Comparison of ENCODE assay signal across 1 cellular context in genomic region chr20:63732118-63733095, GRCh38.
TF ChIP-seq lines count a peak whose summit lies in the region.

No MANE protein-coding gene starts in this region.

TF ChIP-seq in HepG2, 621 proteins besides CTCF, POLR2A, EP300 and RAD21 (continued from another document):
- TF ChIP-seq ZBTB26 (CRISPR knock-in tag; IDR thresholded peaks at IDR 0.05; ENCODE audit: borderline replicate concordance) (no peak), POLR2AphosphoS2 (IDR thresholded peaks at IDR 0.05; ENCODE audit: low read depth, low read length) (peak; percentile 76; the same call in 1 of the 2 replicates), HOXA7 (CRISPR knock-in tag; IDR thresholded peaks at IDR 0.05) (0 out of 2 replicates have a peak, but pooled peaks have one; percentile 10), ZNF589 (CRISPR knock-in tag; conservative IDR thresholded peaks at IDR 0.05) (peak; percentile 77; the same call in 1 of the 2 replicates), ZNF207 (IDR thresholded peaks at IDR 0.05; ENCODE audit: borderline replicate concordance) (peak; percentile 97), UBTF (CRISPR knock-in tag; IDR thresholded peaks at IDR 0.05) (0 out of 2 replicates have a peak, but pooled peaks have one; percentile 15), ZNF713 (CRISPR knock-in tag; IDR thresholded peaks at IDR 0.05) (no peak), CCAR2 (optimal IDR thresholded peaks at IDR 0.05; ENCODE audit: low read depth, low read length) (peak; percentile 17), ZNF331 (CRISPR knock-in tag; IDR thresholded peaks at IDR 0.05) (no peak), MAFG (CRISPR knock-in tag; IDR thresholded peaks at IDR 0.05) (no peak), ZNF318 (CRISPR knock-in tag; IDR thresholded peaks at IDR 0.05) (peak; percentile 50; the same call in 1 of the 2 replicates), BRCA1 (CRISPR knock-in tag; IDR thresholded peaks at IDR 0.05) (no peak), SKIL (CRISPR knock-in tag; IDR thresholded peaks at IDR 0.05; ENCODE audit: borderline replicate concordance) (peak; percentile 59), ZNF672 (CRISPR knock-in tag; IDR thresholded peaks at IDR 0.05) (0 out of 2 replicates have a peak, but pooled peaks have one; percentile 71), ZNF737 (CRISPR knock-in tag; IDR thresholded peaks at IDR 0.05; ENCODE audit: borderline replicate concordance) (0 out of 2 replicates have a peak, but pooled peaks have one; percentile 53), ZC3H13 (CRISPR knock-in tag; IDR thresholded peaks at IDR 0.05) (peak; percentile 23; the same call in 1 of the 2 replicates), ZFX (CRISPR knock-in tag; IDR thresholded peaks at IDR 0.05; ENCODE audit: low read depth) (peak; percentile 24; the same call in 1 of the 2 replicates), KLF11 (CRISPR knock-in tag; IDR thresholded peaks at IDR 0.05) (no peak), ZNF564 (CRISPR knock-in tag; IDR thresholded peaks at IDR 0.05) (no peak), ZHX1 (CRISPR knock-in tag; IDR thresholded peaks at IDR 0.05; ENCODE audit: low read depth) (no peak), AGO1 (IDR thresholded peaks at IDR 0.05; ENCODE audit: low read depth, low read length, poor library complexity, severe bottlenecking) (peak; percentile 90), ZNF343 (CRISPR knock-in tag; IDR thresholded peaks at IDR 0.05) (no peak), AGO2 (optimal IDR thresholded peaks at IDR 0.05; ENCODE audit: low read depth, low read length) (peak; percentile 99), POLR2AphosphoS5 (IDR thresholded peaks at IDR 0.05; ENCODE audit: low read depth, low read length) (peak; percentile 14; the same call in 1 of the 2 replicates), TRIM22 (IDR thresholded peaks at IDR 0.05) (peak; percentile 92; the same call in 1 of the 2 replicates)
- TF ChIP-seq, protein P1, sequence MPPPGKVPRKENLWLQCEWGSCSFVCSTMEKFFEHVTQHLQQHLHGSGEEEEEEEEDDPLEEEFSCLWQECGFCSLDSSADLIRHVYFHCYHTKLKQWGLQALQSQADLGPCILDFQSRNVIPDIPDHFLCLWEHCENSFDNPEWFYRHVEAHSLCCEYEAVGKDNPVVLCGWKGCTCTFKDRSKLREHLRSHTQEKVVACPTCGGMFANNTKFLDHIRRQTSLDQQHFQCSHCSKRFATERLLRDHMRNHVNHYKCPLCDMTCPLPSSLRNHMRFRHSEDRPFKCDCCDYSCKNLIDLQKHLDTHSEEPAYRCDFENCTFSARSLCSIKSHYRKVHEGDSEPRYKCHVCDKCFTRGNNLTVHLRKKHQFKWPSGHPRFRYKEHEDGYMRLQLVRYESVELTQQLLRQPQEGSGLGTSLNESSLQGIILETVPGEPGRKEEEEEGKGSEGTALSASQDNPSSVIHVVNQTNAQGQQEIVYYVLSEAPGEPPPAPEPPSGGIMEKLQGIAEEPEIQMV (CRISPR knock-in tag; IDR thresholded peaks at IDR 0.05; ENCODE audit: low read depth), result no peak
